In the genomic region with DNA sequence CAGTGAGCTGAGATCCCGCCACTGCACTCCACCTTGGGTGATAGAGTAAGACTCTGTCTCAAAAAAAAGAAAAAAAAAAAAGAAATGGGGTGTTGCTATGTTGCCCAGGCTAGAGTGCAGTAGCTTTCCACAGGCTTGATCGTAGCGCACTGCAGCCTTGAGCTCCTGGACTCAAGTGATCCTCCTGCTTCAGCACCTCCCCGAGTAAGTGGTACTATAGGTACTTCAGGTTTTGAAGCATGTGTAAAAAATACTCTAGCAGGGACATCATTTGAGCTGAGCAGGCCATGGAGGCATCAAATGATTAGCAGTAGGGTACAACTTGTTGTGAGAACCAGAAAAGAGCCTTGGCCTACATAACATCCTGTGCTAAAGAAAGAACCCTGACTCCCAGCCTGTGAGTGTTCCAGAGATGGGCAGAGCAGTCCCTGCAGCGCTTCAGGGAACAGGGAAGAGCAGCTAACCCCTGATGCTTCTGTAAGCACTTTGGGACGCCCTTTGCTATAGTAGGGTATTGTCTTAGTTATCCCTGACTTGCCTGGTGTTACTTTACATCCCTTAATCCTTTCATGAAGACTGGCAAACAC, we compare ENCODE assay signal across 20 cellular contexts.
"Had no signal": no experiment of that assay in that cellular context is flagged by ENCODE, and none has a peak within 500 bp of the region (broad histone marks: within the 10 kb centered on the region; RNA-seq: fewer than 3 reads in every experiment).

No MANE protein-coding gene starts in this region.

- H3K9me3 ChIP-seq: SJCRH30 had no signal

- H3K27me3 ChIP-seq: SJCRH30 had no signal

- H3K4me3 ChIP-seq: SJCRH30 had no signal

- H3K27ac ChIP-seq: RWPE1, SJCRH30 had no signal

- DNase-seq: KBM-7, MV-4-11, NCI-H1048, NCI-H1105, NCI-H1417, NCI-H1436 treated with DMSO at 0.1 percent for 48 hours, NCI-H1694, NCI-H187 treated with DMSO at 0.1 percent for 48 hours, NCI-H2029 treated with DMSO at 0.1 percent for 48 hours, NCI-H2171, NCI-H226, NCI-H446, NCI-H510A, NCI-H524 treated with DMSO at 0.1 percent for 48 hours, NCI-H69, NCI-H774, SHP77 treated with DMSO at 0.1 percent for 48 hours, SJCRH30 had no signal

- H3K36me3 ChIP-seq: SJCRH30 had no signal

- ATAC-seq: SK-N-SH treated with all-trans-retinoic acid at 6 μM for 48 hours had no signal
